In the genomic region with DNA sequence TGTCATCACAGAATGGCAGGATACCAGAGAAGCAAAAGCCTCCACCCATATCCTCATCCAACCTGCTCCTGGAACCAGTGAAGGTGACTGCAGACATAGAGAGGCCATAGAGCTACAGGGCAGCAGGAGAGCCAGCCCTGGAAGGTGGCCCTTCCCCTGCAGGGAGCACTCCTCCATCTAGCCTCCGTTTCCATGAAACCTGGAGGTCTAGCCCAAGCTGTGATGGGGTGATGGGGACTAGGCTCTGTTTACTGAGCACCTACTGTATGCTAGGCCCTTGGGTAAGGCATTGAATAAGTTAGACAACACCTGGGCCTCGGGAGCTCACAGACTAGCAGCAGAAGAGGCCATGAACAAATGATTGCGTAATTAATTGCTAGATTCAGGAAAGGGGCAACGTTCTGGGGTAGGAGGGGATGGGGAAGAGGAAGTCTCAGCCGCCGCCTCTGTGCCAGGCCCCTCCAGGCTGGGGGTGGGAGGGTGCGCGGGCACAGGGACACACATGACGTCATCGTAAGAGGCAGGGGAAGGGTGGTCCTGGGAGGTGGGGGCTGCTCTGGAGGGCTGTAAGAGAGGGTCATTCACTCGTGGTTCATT, we compare ENCODE assay signal across 8 cellular contexts. TPM values are rescaled to one million over a fixed set of nuclear protein-coding genes. Genes with fewer than 3 reads are reported as not detected.
A peak's percentile ranks its signal among the peaks of the same experiment; 100 is the strongest.
DNase-seq lines count a peak whose midpoint lies in the region; ATAC-seq, FAIRE-seq and TF ChIP-seq lines count a peak whose summit lies in the region.

No MANE protein-coding gene starts in this region.

- H3K79me2 ChIP-seq in HepG2 (ENCODE audit: insufficient read depth, low read length) = no peaks in the 10 kb centered on the region

- no peak for TF ChIP-seq EP300 in HepG2 (IDR thresholded peaks at IDR 0.05; ENCODE audit: low read depth in 2 of 2, low read length in 2 of 2)
- no peak for TF ChIP-seq EP300 in HepG2 (CRISPR knock-in tag; IDR thresholded peaks at IDR 0.05; ENCODE audit: borderline replicate concordance)

- intact Hi-C loops in breast epithelium (cut with DNase I; ENCODE audit: low total_unique reads) (no loop called here), HepG2 (cut with micrococcal nuclease; ENCODE audit: unreplicated experiment) (no loop called here)

- no peak for TF ChIP-seq RAD21 in HepG2 (CRISPR knock-in tag; IDR thresholded peaks at IDR 0.05)

- no TSS peak for BruUV-seq in HepG2 (replicated peaks; lab: Mats Ljungman, UMichigan)

- H3K9me3 ChIP-seq in breast epithelium (no peaks in the 10 kb centered on the region), HepG2 (ENCODE audit: low read length) (no peaks in the 10 kb centered on the region)

- H3K9ac ChIP-seq in HepG2 (ENCODE audit: insufficient read depth, low read depth, low read length) = 0 out of 2 replicates have a peak overlapping the region, but pooled peaks have one; percentile 2

- no peak for FAIRE-seq in HepG2 (lab: Jason Lieb, UNC)

- POLR2A ChIA-PET in GM10248 (lab: Yijun Ruan, JAX) = interaction anchor here (0.5 to 1.7 kb wide), 2 partner anchors 20 to 29 kb away, joined by 3 to 6 read pairs; partner anchors contain the start of gene RPL3
- POLR2A ChIA-PET in HepG2 (lab: Yijun Ruan, JAX) = interaction anchor here (1.4 kb wide), 1 partner anchor 29 kb away, joined by 7 read pairs; the partner anchor contains the start of gene RPL3

- CTCF ChIA-PET in GM10248 (lab: Yijun Ruan, JAX) = interaction anchor here (0.8 kb wide), 1 partner anchor 32 kb away, joined by 3 read pairs; no protein-coding TSS in a partner anchor
- CTCF ChIA-PET in HepG2 (lab: Yijun Ruan, JAX; ENCODE audit: low intra/inter-chr PET ratio, low total read pairs) = no interaction called here

- ATAC-seq in HepG2 = no peak; the same call in 2 of the 3 replicates
- ATAC-seq in GM21367 (IDR thresholded peaks at IDR 0.05; ENCODE audit: unreplicated experiment) = no peak
- no peak for ATAC-seq in GM21423 (IDR thresholded peaks at IDR 0.05; ENCODE audit: unreplicated experiment)

- peak; percentile 12 for DNase-seq in GM10248 (ENCODE audit: extremely low spot score)
- peak; percentile 58 for DNase-seq in NCI-H2171 treated with DMSO at 0.1 percent for 48 hours (lab: John Stamatoyannopoulos, UW)
- DNase-seq in breast epithelium (ENCODE audit: low spot score in 2 of 2) = no peak
- no peak for DNase-seq in HepG2 (ENCODE audit: low spot score)
- DNase-seq in HUDEP-2 (lab: John Stamatoyannopoulos, UW; ENCODE audit: unreplicated experiment in 76 of 76) = no peak

- H3K27ac ChIP-seq in breast epithelium (peak overlapping the region; percentile 69 to 91), HepG2 (ENCODE audit: extremely low read length, insufficient read depth, low read length) (no peak overlapping the region), temporal lobe (ENCODE audit: low read depth, low read length) (peak overlapping the region; percentile 89)

- TF ChIP-seq POLR2A in breast epithelium (IDR thresholded peaks at IDR 0.05) (no peak), HepG2 (IDR thresholded peaks at IDR 0.05; ENCODE audit: insufficient read depth in 1 of 2, low read depth in 2 of 2, low read length in 2 of 2) (no peak)

- WGBS in HepG2 (ENCODE audit: low lambda C conversion rate) = 2% methylated on average over 10 of the region's 11 CpGs

- H3K4me3 ChIP-seq in breast epithelium = peak overlapping the region; percentile 54 to 99 (median 81)
- peak overlapping the region; percentile 42 to 79 (median 63) for H3K4me3 ChIP-seq in HepG2 (replicated peaks in 1 of 3; ENCODE audit: insufficient read depth in 1 of 3, low read depth in 2 of 3, low read length in 3 of 3)

- no peaks in the 10 kb centered on the region for H4K20me1 ChIP-seq in HepG2 (ENCODE audit: insufficient read depth, low read length)

- H3K27me3 ChIP-seq in breast epithelium (no peaks in the 10 kb centered on the region), HepG2 (ENCODE audit: control insufficient read depth in 1 of 2, insufficient read depth in 2 of 2, low read length in 2 of 2) (peaks cover 12 to 27% of the 10 kb centered on the region in 2 experiments)

- TF ChIP-seq CTCF in GM10248 (IDR thresholded peaks at IDR 0.05; ENCODE audit: control extremely low read depth, extremely low read depth, low read depth, missing control alignments) (no peak), breast epithelium (IDR thresholded peaks at IDR 0.05) (no peak), HepG2 (CRISPR knock-in tag; IDR thresholded peaks at IDR 0.05) (no peak)

- H3K4me1 ChIP-seq in breast epithelium (peaks cover 6 to 22% of the 10 kb centered on the region in 2 donors), HepG2 (ENCODE audit: insufficient read depth, low read length) (peaks cover 23% of the 10 kb centered on the region)

- no peak overlapping the region for H2AFZ ChIP-seq in HepG2 (ENCODE audit: low read length)

- H3K36me3 ChIP-seq in breast epithelium (no peaks in the 10 kb centered on the region), HepG2 (replicated peaks in 1 of 2; ENCODE audit: control insufficient read depth in 1 of 2, insufficient read depth in 2 of 2, low read length in 2 of 2) (no peaks in the 10 kb centered on the region)

- H3K4me2 ChIP-seq in HepG2 (ENCODE audit: low read depth, low read length) = peak overlapping the region; percentile 85

- in situ Hi-C loops in HepG2 (cut with HindIII; ENCODE audit: extremely low pct_ligation_motif_present, low pct_unique_long_range_greater_than_20kb) = no loop called here

RNA-seq across cellular contexts. Expression of gene SYNGR1, which starts 0.8 kb away (rescaled TPM):
- total RNA-seq in breast epithelium (10 to 100 TPM in 2 of 3 donors, 1 to 10 TPM in 1; 6.9 to 22.3 (median 20.5) TPM), HepG2 (2016; rRNA removed; fragmentation: Illumina TruSeq; extraction: Trizol) (0.27 TPM in 1 of 2 replicates, not detected in the other), temporal lobe (53.8 TPM)
- 0.71 TPM in 2 replicates for total RNA-seq in HepG2 (2016; cell fraction: cytosol; rRNA removed; fragmentation: Illumina TruSeq; extraction: Trizol; ENCODE audit: low read depth)
- 0.21 and 0.39 TPM in 2 replicates for total RNA-seq in HepG2 (2016; cell fraction: insoluble cytoplasmic fraction; rRNA removed; fragmentation: Illumina TruSeq; extraction: Trizol)
- total RNA-seq in HepG2 (2016; cell fraction: membrane; rRNA removed; fragmentation: Illumina TruSeq; extraction: Trizol) = 0.19 and 0.48 TPM in 2 replicates
- 0.25 TPM in 1 of 2 replicates, not detected in the other for total RNA-seq in HepG2 (2016; cell fraction: nucleus; rRNA removed; fragmentation: Illumina TruSeq; extraction: Trizol)
- 2.7 and 3.3 TPM in 2 replicates for polyA plus RNA-seq in HepG2 (2011; rRNA removed)
- polyA plus RNA-seq in HepG2 (2011; cell fraction: cytosol; rRNA removed) = 2.1 and 3.4 TPM in 2 replicates
- polyA plus RNA-seq in HepG2 (2011; cell fraction: nucleus; rRNA removed) = 4.6 and 7.5 TPM in 2 replicates
- polyA plus RNA-seq in HepG2 (2012) = 2.1 and 2.8 TPM in 2 replicates
- polyA plus RNA-seq in HepG2 (2016; cell fraction: cytosol; fragmentation: Illumina TruSeq; extraction: Trizol; ENCODE audit: low read depth) = 1.6 and 1.8 TPM in 2 replicates
- polyA plus RNA-seq in HepG2 (2016; cell fraction: insoluble cytoplasmic fraction; fragmentation: Illumina TruSeq; extraction: Trizol; ENCODE audit: low read depth) = 0.53 and 1.0 TPM in 2 replicates
- 0.81 and 1.6 TPM in 2 replicates for polyA plus RNA-seq in HepG2 (2016; cell fraction: membrane; fragmentation: Illumina TruSeq; extraction: Trizol; ENCODE audit: low read depth)
- 1.7 and 2.3 TPM in 2 replicates for polyA plus RNA-seq in HepG2 (2016; cell fraction: nucleus; fragmentation: Illumina TruSeq; extraction: Trizol; ENCODE audit: insufficient read depth, low read depth)
- 0.82 and 3.0 TPM in 2 replicates for polyA minus RNA-seq in HepG2 (2011; rRNA and poly(A)+ RNA removed; ENCODE audit: low replicate concordance)
- 1.2 TPM in 1 of 2 replicates, not detected in the other for polyA minus RNA-seq in HepG2 (2011; cell fraction: cytosol; rRNA and poly(A)+ RNA removed)
- 0.77 and 1.6 TPM in 2 replicates for polyA minus RNA-seq in HepG2 (2011; cell fraction: nucleus; rRNA and poly(A)+ RNA removed)

RNA-seq across cellular contexts. Expression of gene RPL3, which starts 29.6 kb away (rescaled TPM):
- total RNA-seq in breast epithelium = 1,000 to 10,000 TPM; 1,827 to 3,262 (median 2,633) TPM
- 1,051 and 1,499 TPM in 2 replicates for total RNA-seq in HepG2 (2016; rRNA removed; fragmentation: Illumina TruSeq; extraction: Trizol)
- 1,087 and 1,361 TPM in 2 replicates for total RNA-seq in HepG2 (2016; cell fraction: cytosol; rRNA removed; fragmentation: Illumina TruSeq; extraction: Trizol; ENCODE audit: low read depth)
- total RNA-seq in HepG2 (2016; cell fraction: insoluble cytoplasmic fraction; rRNA removed; fragmentation: Illumina TruSeq; extraction: Trizol) = 1,096 and 1,452 TPM in 2 replicates
- total RNA-seq in HepG2 (2016; cell fraction: membrane; rRNA removed; fragmentation: Illumina TruSeq; extraction: Trizol) = 2,264 and 2,553 TPM in 2 replicates
- total RNA-seq in HepG2 (2016; cell fraction: nucleus; rRNA removed; fragmentation: Illumina TruSeq; extraction: Trizol) = 614 and 672 TPM in 2 replicates
- polyA plus RNA-seq in HepG2 (2011; rRNA removed) = 3,218 and 3,279 TPM in 2 replicates
- 5,445 and 6,556 TPM in 2 replicates for polyA plus RNA-seq in HepG2 (2011; cell fraction: cytosol; rRNA removed)
- polyA plus RNA-seq in HepG2 (2011; cell fraction: nucleus; rRNA removed) = 1,725 and 2,021 TPM in 2 replicates
- polyA plus RNA-seq in HepG2 (2012) = 2,306 and 3,237 TPM in 2 replicates
- polyA plus RNA-seq in HepG2 (2016; cell fraction: cytosol; fragmentation: Illumina TruSeq; extraction: Trizol; ENCODE audit: low read depth) = 2,660 and 3,068 TPM in 2 replicates
- 2,953 and 3,012 TPM in 2 replicates for polyA plus RNA-seq in HepG2 (2016; cell fraction: insoluble cytoplasmic fraction; fragmentation: Illumina TruSeq; extraction: Trizol; ENCODE audit: low read depth)
- 4,441 and 4,891 TPM in 2 replicates for polyA plus RNA-seq in HepG2 (2016; cell fraction: membrane; fragmentation: Illumina TruSeq; extraction: Trizol; ENCODE audit: low read depth)
- polyA plus RNA-seq in HepG2 (2016; cell fraction: nucleus; fragmentation: Illumina TruSeq; extraction: Trizol; ENCODE audit: insufficient read depth, low read depth) = 1,802 and 1,847 TPM in 2 replicates
- 2,170 and 2,278 TPM in 2 replicates for polyA minus RNA-seq in HepG2 (2011; rRNA and poly(A)+ RNA removed; ENCODE audit: low replicate concordance)
- polyA minus RNA-seq in HepG2 (2011; cell fraction: cytosol; rRNA and poly(A)+ RNA removed) = 946 and 956 TPM in 2 replicates
- polyA minus RNA-seq in HepG2 (2011; cell fraction: nucleus; rRNA and poly(A)+ RNA removed) = 510 and 805 TPM in 2 replicates
- total RNA-seq in temporal lobe = 1,109 TPM

RNA-seq across cellular contexts. Expression of gene TAB1, which starts 50.6 kb away (rescaled TPM):
- total RNA-seq in breast epithelium (10 to 100 TPM; 15.4 to 17.9 (median 16.0) TPM), HepG2 (2016; rRNA removed; fragmentation: Illumina TruSeq; extraction: Trizol) (12.8 and 14.3 TPM in 2 replicates), temporal lobe (15.2 TPM)
- 2.3 and 2.9 TPM in 2 replicates for total RNA-seq in HepG2 (2016; cell fraction: cytosol; rRNA removed; fragmentation: Illumina TruSeq; extraction: Trizol; ENCODE audit: low read depth)
- 11.6 and 13.1 TPM in 2 replicates for total RNA-seq in HepG2 (2016; cell fraction: insoluble cytoplasmic fraction; rRNA removed; fragmentation: Illumina TruSeq; extraction: Trizol)
- 4.8 and 4.9 TPM in 2 replicates for total RNA-seq in HepG2 (2016; cell fraction: membrane; rRNA removed; fragmentation: Illumina TruSeq; extraction: Trizol)
- total RNA-seq in HepG2 (2016; cell fraction: nucleus; rRNA removed; fragmentation: Illumina TruSeq; extraction: Trizol) = 11.8 and 13.5 TPM in 2 replicates
- 15.9 and 22.2 TPM in 2 replicates for polyA plus RNA-seq in HepG2 (2011; rRNA removed)
- 11.2 and 19.2 TPM in 2 replicates for polyA plus RNA-seq in HepG2 (2011; cell fraction: cytosol; rRNA removed)
- polyA plus RNA-seq in HepG2 (2011; cell fraction: nucleus; rRNA removed) = 47.3 and 47.9 TPM in 2 replicates
- 12.7 and 15.0 TPM in 2 replicates for polyA plus RNA-seq in HepG2 (2012)
- 1.2 and 1.7 TPM in 2 replicates for polyA plus RNA-seq in HepG2 (2016; cell fraction: cytosol; fragmentation: Illumina TruSeq; extraction: Trizol; ENCODE audit: low read depth)
- 11.3 and 13.8 TPM in 2 replicates for polyA plus RNA-seq in HepG2 (2016; cell fraction: insoluble cytoplasmic fraction; fragmentation: Illumina TruSeq; extraction: Trizol; ENCODE audit: low read depth)
- 3.3 and 3.4 TPM in 2 replicates for polyA plus RNA-seq in HepG2 (2016; cell fraction: membrane; fragmentation: Illumina TruSeq; extraction: Trizol; ENCODE audit: low read depth)
- 22.8 and 23.0 TPM in 2 replicates for polyA plus RNA-seq in HepG2 (2016; cell fraction: nucleus; fragmentation: Illumina TruSeq; extraction: Trizol; ENCODE audit: insufficient read depth, low read depth)
- 12.7 and 34.2 TPM in 2 replicates for polyA minus RNA-seq in HepG2 (2011; rRNA and poly(A)+ RNA removed; ENCODE audit: low replicate concordance)
- polyA minus RNA-seq in HepG2 (2011; cell fraction: cytosol; rRNA and poly(A)+ RNA removed) = 9.8 and 12.7 TPM in 2 replicates
- polyA minus RNA-seq in HepG2 (2011; cell fraction: nucleus; rRNA and poly(A)+ RNA removed) = 14.4 and 15.1 TPM in 2 replicates

Comparison
In these comparisons a context has a peak if more than half of its experiments do, and no peak if none do; other contexts are left out.
1. DNase-seq: peak in GM10248 (single experiment) and NCI-H2171 treated with DMSO at 0.1 percent for 48 hours (single experiment); none in breast epithelium (0 of 2), HepG2 (single experiment) and HUDEP-2 (0 of 76).
2. RNA of gene SYNGR1, which starts 0.8 kb away (total RNA-seq): 53.8 TPM in temporal lobe (single experiment) and 6.9 to 22.3 TPM in breast epithelium; 0.19 to 0.71 TPM in HepG2; every median in the first group is over 4 times any median in the second.